9 cellular contexts compared by ENCODE assay signal in genomic region chr19:39430675-39431593, GRCh38. TPM values are rescaled to one million over a fixed set of nuclear protein-coding genes. Genes with fewer than 3 reads are reported as not detected.
DNase-seq lines count a peak whose midpoint lies in the region; ATAC-seq and TF ChIP-seq lines count a peak whose summit lies in the region.
"Had no signal": no experiment of that assay in that cellular context is flagged by ENCODE, and none has a peak within 500 bp of the region (broad histone marks: within the 10 kb centered on the region; RNA-seq: fewer than 3 reads in every experiment).

No MANE protein-coding gene starts in this region.

- H3K4me3 Mint-ChIP-seq in activated CD8-positive, alpha-beta T cell treated with anti-CD3 and anti-CD28 coated beads for 36 hours = peak overlapping the region; percentile 6
- H3K4me3 Mint-ChIP-seq: immature natural killer cell had no signal

- CTCF ChIA-PET in activated CD8-positive, alpha-beta T cell treated with anti-CD3 and anti-CD28 coated beads for 36 hours (lab: Charles Lee) = no interaction called here

- peak; percentile 57 for DNase-seq in left cardiac atrium
- DNase-seq in cardiac septum (ENCODE audit: low spot score) = no peak
- DNase-seq in NCI-H510A (lab: John Stamatoyannopoulos, UW) = peak; percentile 34
- DNase-seq in activated CD8-positive, alpha-beta T cell treated with anti-CD3 and anti-CD28 coated beads for 36 hours = peak; percentile 74
- DNase-seq in fibroblast of mammary gland (ENCODE audit: low read depth) = peak; percentile 98
- DNase-seq in gastrocnemius medialis = no peak
- DNase-seq in NCI-H1105 (lab: John Stamatoyannopoulos, UW) = no peak
- DNase-seq in retina = no peak

- H3K27me3 Mint-ChIP-seq in activated CD8-positive, alpha-beta T cell treated with anti-CD3 and anti-CD28 coated beads for 36 hours = no peaks in the 10 kb centered on the region

- H3K9me3 Mint-ChIP-seq in activated CD8-positive, alpha-beta T cell treated with anti-CD3 and anti-CD28 coated beads for 36 hours = no peaks in the 10 kb centered on the region
- H3K9me3 Mint-ChIP-seq: immature natural killer cell had no signal

- H3K27ac Mint-ChIP-seq in activated CD8-positive, alpha-beta T cell treated with anti-CD3 and anti-CD28 coated beads for 36 hours = peak overlapping the region; percentile 89

- TF ChIP-seq POLR2A in gastrocnemius medialis (IDR thresholded peaks at IDR 0.05) = peak; percentile 10 to 37

- H3K4me1 Mint-ChIP-seq in activated CD8-positive, alpha-beta T cell treated with anti-CD3 and anti-CD28 coated beads for 36 hours (ENCODE audit: low read depth) = peaks cover 38% of the 10 kb centered on the region

- POLR2A ChIA-PET in activated CD8-positive, alpha-beta T cell treated with anti-CD3 and anti-CD28 coated beads for 36 hours (lab: Charles Lee) = interaction anchor here (0.7 to 5.9 kb wide), 7 partner anchors 7 to 109 kb away, joined by 3 to 137 read pairs (median 4); partner anchors contain the start of genes GMFG and SUPT5H

- H3K4me3 ChIP-seq in fibroblast of mammary gland (ENCODE audit: control insufficient read depth, low read depth, low read length) = no peak overlapping the region
- peak overlapping the region in 1 of 4 donors; percentile 9 for H3K4me3 ChIP-seq in gastrocnemius medialis

- H3K27ac ChIP-seq in gastrocnemius medialis = peak overlapping the region; percentile 65 to 76 (median 69)

- no peaks in the 10 kb centered on the region for H3K27me3 ChIP-seq in gastrocnemius medialis

- TF ChIP-seq CTCF in activated CD8-positive, alpha-beta T cell treated with anti-CD3 and anti-CD28 coated beads for 36 hours (IDR thresholded peaks at IDR 0.05) = no peak
- no peak for TF ChIP-seq CTCF in fibroblast of mammary gland (conservative IDR thresholded peaks at IDR 0.05; ENCODE audit: control insufficient read depth, insufficient read depth, low read depth, low read length)
- no peak for TF ChIP-seq CTCF in gastrocnemius medialis (IDR thresholded peaks at IDR 0.05 in 4 of 5, conservative IDR thresholded peaks at IDR 0.05 in 1 of 5)

- H3K4me1 ChIP-seq in gastrocnemius medialis = peaks cover 23 to 25% of the 10 kb centered on the region in 2 donors

- peaks cover 37% of the 10 kb centered on the region for H3K36me3 Mint-ChIP-seq in activated CD8-positive, alpha-beta T cell treated with anti-CD3 and anti-CD28 coated beads for 36 hours (ENCODE audit: low read depth)

- no peaks in the 10 kb centered on the region for H3K9me3 ChIP-seq in gastrocnemius medialis

- intact Hi-C loops in left cardiac atrium (cut with DNase I) (no loop called here), cardiac septum (cut with DNase I) (no loop called here), gastrocnemius medialis (cut with DNase I; ENCODE audit: low total_unique reads) (loop anchor here (5.0 kb wide), 1 partner anchor 39 kb away; the partner anchor contains the start of genes MED29 and PAF1)
- intact Hi-C loops in activated CD8-positive, alpha-beta T cell treated with anti-CD3 and anti-CD28 coated beads for 36 hours (cut with micrococcal nuclease) = no loop called here

- ATAC-seq in left cardiac atrium = peak in 1 of 2 donors; percentile 24
- ATAC-seq in activated CD8-positive, alpha-beta T cell treated with anti-CD3 and anti-CD28 coated beads for 36 hours = peak; percentile 70
- peak; percentile 42 to 51 for ATAC-seq in gastrocnemius medialis

- in situ Hi-C loops in gastrocnemius medialis (cut with MboI; ENCODE audit: low sequenced_read_pairs in 4 of 4) = loop anchor here in 2 of 4 donors (25.0 kb wide), 2 partner anchors 106 to 406 kb away; partner anchors contain the start of genes DYRK1B (in 2 of the 2), FBL (in 2 of the 2), EID2 (in 1 of the 2) and EID2B (in 1 of the 2)

- peaks cover 4 to 32% of the 10 kb centered on the region in 2 donors for H3K36me3 ChIP-seq in gastrocnemius medialis

RNA-seq across cellular contexts. Expression of gene RPS16, which starts 4.8 kb away (rescaled TPM):
- total RNA-seq in left cardiac atrium (1,000 to 10,000 TPM; 1,273 to 1,597 TPM), cardiac septum (1,084 TPM), gastrocnemius medialis (1,000 to 10,000 TPM; 1,066 to 1,636 (median 1,467) TPM)
- total RNA-seq in activated CD8-positive, alpha-beta T cell treated with anti-CD3 and anti-CD28 coated beads for 36 hours = 1,000 to 10,000 TPM; 3,249 to 3,324 TPM

RNA-seq across cellular contexts. Expression of gene SUPT5H, which starts 14.4 kb away (rescaled TPM):
- 10 to 100 TPM; 61.1 to 70.1 TPM for total RNA-seq in left cardiac atrium
- 79.9 TPM for total RNA-seq in cardiac septum
- 100 to 1,000 TPM; 127 to 141 TPM for total RNA-seq in activated CD8-positive, alpha-beta T cell treated with anti-CD3 and anti-CD28 coated beads for 36 hours
- total RNA-seq in gastrocnemius medialis = 100 to 1,000 TPM in 2 of 4 donors, 10 to 100 TPM in 2; 60.7 to 148 (median 108) TPM

RNA-seq across cellular contexts. Expression of gene PLEKHG2, which starts 18.5 kb away (rescaled TPM):
- 10 to 100 TPM; 13.7 to 28.0 TPM for total RNA-seq in left cardiac atrium
- 25.1 TPM for total RNA-seq in cardiac septum
- 10 to 100 TPM; 35.9 to 42.8 TPM for total RNA-seq in activated CD8-positive, alpha-beta T cell treated with anti-CD3 and anti-CD28 coated beads for 36 hours
- 1 to 10 TPM; 1.3 to 3.6 (median 3.3) TPM for total RNA-seq in gastrocnemius medialis

RNA-seq across cellular contexts. Expression of gene ZFP36, which starts 24.3 kb away (rescaled TPM):
- total RNA-seq in left cardiac atrium (100 to 1,000 TPM in 1 of 2 donors, 10 to 100 TPM in 1; 93.5 to 156 TPM), cardiac septum (53.0 TPM), gastrocnemius medialis (100 to 1,000 TPM in 2 of 4 donors, 10 to 100 TPM in 2; 72.2 to 202 (median 132) TPM)
- 10 to 100 TPM; 74.6 to 80.3 TPM for total RNA-seq in activated CD8-positive, alpha-beta T cell treated with anti-CD3 and anti-CD28 coated beads for 36 hours

RNA-seq across cellular contexts. Expression of gene MED29, which starts 39.8 kb away (rescaled TPM):
- total RNA-seq in left cardiac atrium (10 to 100 TPM; 21.3 to 25.1 TPM), cardiac septum (26.3 TPM), gastrocnemius medialis (10 to 100 TPM; 25.5 to 48.1 (median 37.7) TPM)
- 10 to 100 TPM; 19.5 to 19.8 TPM for total RNA-seq in activated CD8-positive, alpha-beta T cell treated with anti-CD3 and anti-CD28 coated beads for 36 hours

Comparison
In these comparisons a context has a peak if more than half of its experiments do, and no peak if none do; other contexts are left out.
1. DNase-seq: peak in left cardiac atrium (single experiment), NCI-H510A (single experiment), activated CD8-positive, alpha-beta T cell treated with anti-CD3 and anti-CD28 coated beads for 36 hours (single experiment) and fibroblast of mammary gland (single experiment); none in cardiac septum (single experiment), gastrocnemius medialis (0 of 2), NCI-H1105 (single experiment) and retina (single experiment).